In the genomic region with DNA sequence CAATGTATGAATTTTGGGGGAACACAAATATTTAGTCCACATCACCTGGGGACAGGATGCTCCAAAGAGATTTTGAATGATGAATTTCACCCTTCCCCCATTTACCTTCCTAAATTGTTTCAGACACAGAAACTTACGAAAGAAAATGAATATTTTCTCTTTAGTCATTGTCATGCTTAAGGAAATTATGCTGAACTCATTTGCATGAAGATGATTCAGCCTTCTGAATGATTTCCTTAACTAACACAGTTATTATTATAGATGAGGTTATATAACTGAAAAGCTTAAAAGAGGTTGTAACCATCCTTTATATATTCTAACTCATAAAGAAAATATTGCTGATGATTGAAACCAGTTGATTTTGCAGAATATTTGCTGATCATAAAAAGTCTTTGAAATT, we compare ENCODE assay signal across 18 cellular contexts.
"Had no signal": no experiment of that assay in that cellular context is flagged by ENCODE, and none has a peak within 500 bp of the region (broad histone marks: within the 10 kb centered on the region; RNA-seq: fewer than 3 reads in every experiment).

No MANE protein-coding gene starts in this region.

- H3K4me1 ChIP-seq: left lung, pancreas, thyroid gland had no signal

- H3K4me3 ChIP-seq: coronary artery, left lung, lung, pancreas, thyroid gland had no signal

- H3K27ac ChIP-seq: coronary artery, left lung, pancreas, thyroid gland, WERI-Rb-1 had no signal

- H3K4me3 Mint-ChIP-seq: activated CD8-positive, alpha-beta T cell treated with anti-CD3 and anti-CD28 coated beads, Interleukin-2, amount 10 ng/mL, durations not matched to agents 7 days and 5 days; activated naive CD4-positive, alpha-beta T cell treated with anti-CD3 and anti-CD28 coated beads, Interleukin-2, amount 50 U/mL, for 24 hours; activated T-helper 1 cell treated with anti-CD3 and anti-CD28 coated beads, Interleukin-12 subunit alpha, Interleukin-12 subunit beta, Interleukin-2, Interleukin-4 antibody, amounts not matched to agents 30 ng/mL and 10 ng/mL and 1 ng/mL, durations not matched to agents 14 hours and 24 hours and 36 hours; natural killer cell treated with Interleukin-12 subunit alpha and Interleukin-12 subunit beta and Interleukin-15 and Interleukin-18, amount 100 ng/mL, for 72 hours; T-cell; T-helper 2 cell treated with Interferon-gamma antibody and Interleukin-4, amounts not matched to agents 5 μg/mL and 100 μg/mL, for 36 hours had no signal

- H3K36me3 ChIP-seq: left lung, pancreas, thyroid gland, WERI-Rb-1 had no signal

- H3K27ac Mint-ChIP-seq: activated CD8-positive, alpha-beta T cell treated with anti-CD3 and anti-CD28 coated beads, Interleukin-2, amount 10 ng/mL, durations not matched to agents 7 days and 5 days; natural killer cell treated with Interleukin-12 subunit alpha and Interleukin-12 subunit beta and Interleukin-15 and Interleukin-18, amount 100 ng/mL, for 72 hours; T-cell; T-helper 2 cell treated with Interferon-gamma antibody and Interleukin-4, amounts not matched to agents 5 μg/mL and 100 μg/mL, for 36 hours had no signal

- FAIRE-seq: pancreas had no signal

- DNase-seq: activated CD4-positive, alpha-beta T cell treated with anti-CD3 and anti-CD28 coated beads, Interleukin-2, amount 50 U/mL, for 1 hour; activated CD4-positive, CD25-positive, alpha-beta regulatory T cell treated with anti-CD3 and anti-CD28 coated beads, Interleukin-2, amount 50 U/mL, for 72 hours; activated CD8-positive, alpha-beta T cell treated with anti-CD3 and anti-CD28 coated beads, Interleukin-2, amount 10 ng/mL, durations not matched to agents 7 days and 5 days; activated gamma-delta T cell treated with Interleukin-2 at 50 U/mL for 16 hours; cerebellar nuclear complex; left lung; pancreas; stimulated activated CD4-positive, alpha-beta T cell treated with anti-CD3 and anti-CD28 coated beads, Interleukin-4, amount 100 ng/mL, for 4 hours; stimulated activated naive CD8-positive, alpha-beta T cell treated with anti-CD3 and anti-CD28 coated beads, Interleukin-15, Interleukin-2, amounts not matched to agents 100 U/mL and 50 U/mL, for 24 hours; T-cell; thyroid gland; WERI-Rb-1 had no signal

- H3K27me3 Mint-ChIP-seq: natural killer cell treated with Interleukin-12 subunit alpha and Interleukin-12 subunit beta and Interleukin-15 and Interleukin-18, amount 100 ng/mL, for 72 hours; T-cell had no signal

- H3K36me3 Mint-ChIP-seq: activated naive CD4-positive, alpha-beta T cell treated with anti-CD3 and anti-CD28 coated beads, Interleukin-2, amount 50 U/mL, for 24 hours; natural killer cell treated with Interleukin-12 subunit alpha and Interleukin-12 subunit beta and Interleukin-15 and Interleukin-18, amount 100 ng/mL, for 72 hours; T-cell had no signal

- H3K4me1 Mint-ChIP-seq: activated naive CD4-positive, alpha-beta T cell treated with anti-CD3 and anti-CD28 coated beads, Interleukin-2, amount 50 U/mL, for 24 hours; T-cell had no signal

- H3K9me3 Mint-ChIP-seq: activated naive CD4-positive, alpha-beta T cell treated with anti-CD3 and anti-CD28 coated beads, Interleukin-2, amount 50 U/mL, for 24 hours had no signal

- H3K9me3 ChIP-seq: left lung, pancreas, thyroid gland had no signal

- H3K27me3 ChIP-seq: left lung, pancreas, thyroid gland had no signal
